ENCODE assay signal across 21 cellular contexts in genomic region chr5:118857700-118858099, GRCh38.
DNase-seq lines count a peak whose midpoint lies in the region; ATAC-seq and TF ChIP-seq lines count a peak whose summit lies in the region.
"Had no signal": no experiment of that assay in that cellular context is flagged by ENCODE, and none has a peak within 500 bp of the region (broad histone marks: within the 10 kb centered on the region; RNA-seq: fewer than 3 reads in every experiment).

No MANE protein-coding gene starts in this region.

- WGBS in hepatocyte (ENCODE audit: low lambda C conversion rate, missing lambda C conversion rate), result 22% methylated on average over 3 of the region's 3 CpGs

- no peaks in the 10 kb centered on the region for H3K27me3 Mint-ChIP-seq in T-helper 17 cell
- H3K27me3 Mint-ChIP-seq: CD4-positive, CD25-positive, alpha-beta regulatory T cell had no signal

- H3K4me3 ChIP-seq in cardiac muscle cell (no peak overlapping the region), hepatocyte (no peak overlapping the region), upper lobe of right lung (no peak overlapping the region)
- H3K4me3 ChIP-seq: coronary artery, thoracic aorta had no signal

- H3K9me3 ChIP-seq in cardiac muscle cell (ENCODE audit: low read depth) (no peaks in the 10 kb centered on the region), hepatocyte (ENCODE audit: low read depth) (no peaks in the 10 kb centered on the region), upper lobe of right lung (peaks cover 2% of the 10 kb centered on the region), T-helper 17 cell (ENCODE audit: control insufficient read depth, low read length, poor library complexity, severe bottlenecking) (no peaks in the 10 kb centered on the region)
- H3K9me3 ChIP-seq: thoracic aorta had no signal

- ATAC-seq in upper lobe of right lung (peak; percentile 92), T-helper 17 cell (no peak), GM21529 (IDR thresholded peaks at IDR 0.05; ENCODE audit: unreplicated experiment) (no peak)
- ATAC-seq: activated T-cell treated with anti-CD3 and anti-CD28 coated beads, Interleukin-2, amount 50 U/mL, for 72 hours; left ventricle myocardium superior; right cardiac atrium; Right ventricle myocardium inferior had no signal

- H3K9me2 ChIP-seq in hepatocyte (replicated peaks; ENCODE audit: insufficient read depth), result no peaks in the 10 kb centered on the region

- H3K79me2 ChIP-seq in hepatocyte, result no peaks in the 10 kb centered on the region

- no peak overlapping the region for H2AFZ ChIP-seq in hepatocyte

- TF ChIP-seq CTCF in cardiac muscle cell (IDR thresholded peaks at IDR 0.05; ENCODE audit: low read depth, low read length) (no peak), VCaP (conservative IDR thresholded peaks at IDR 0.05) (no peak), hepatocyte (IDR thresholded peaks at IDR 0.05; ENCODE audit: poor library complexity) (no peak), upper lobe of right lung (IDR thresholded peaks at IDR 0.05) (no peak)

- H3K36me3 Mint-ChIP-seq in T-helper 17 cell (ENCODE audit: low read depth), result no peaks in the 10 kb centered on the region

- no peak overlapping the region for H3K4me2 ChIP-seq in hepatocyte

- peak; percentile 3 to 14 for DNase-seq in cardiac muscle cell (ENCODE audit: low read depth in 1 of 2, low spot score in 1 of 2)
- no peak for DNase-seq in cardiac septum (ENCODE audit: low spot score)
- DNase-seq in hepatocyte (ENCODE audit: low spot score), result peak; percentile 50
- DNase-seq in upper lobe of right lung, result no peak
- no peak for DNase-seq in T-helper 17 cell
- no peak for DNase-seq in amniotic stem cell (lab: John Stamatoyannopoulos, UW)
- DNase-seq: activated CD4-positive, alpha-beta T cell treated with anti-CD3 and anti-CD28 coated beads, Interleukin-2, amount 50 U/mL, for 4 hours; activated T-cell treated with anti-CD3 and anti-CD28 coated beads, Interleukin-2, amount 50 U/mL, for 72 hours; CD4-positive, CD25-positive, alpha-beta regulatory T cell; hypothalamus; left ventricle myocardium superior; NCI-H2107; NCI-H774; right cardiac atrium; stimulated activated CD4-positive, alpha-beta T cell treated with anti-CD3 and anti-CD28 coated beads, Interleukin-2, amount 100 ng/mL, for 24 hours had no signal

- H3K27ac ChIP-seq in cardiac muscle cell, result no peak overlapping the region
- peak overlapping the region; percentile 2; the same call in 1 of the 2 replicates for H3K27ac ChIP-seq in VCaP
- H3K27ac ChIP-seq in hepatocyte, result no peak overlapping the region
- H3K27ac ChIP-seq in upper lobe of right lung, result no peak overlapping the region
- H3K27ac ChIP-seq: coronary artery, thoracic aorta had no signal

- no peaks in the 10 kb centered on the region for H4K20me1 ChIP-seq in hepatocyte (ENCODE audit: insufficient read depth, poor library complexity, severe bottlenecking)

- H3K27me3 ChIP-seq in cardiac muscle cell (no peaks in the 10 kb centered on the region), hepatocyte (no peaks in the 10 kb centered on the region), upper lobe of right lung (no peaks in the 10 kb centered on the region)

- no peak overlapping the region for H3K27ac Mint-ChIP-seq in T-helper 17 cell
- H3K27ac Mint-ChIP-seq: activated T-cell treated with anti-CD3 and anti-CD28 coated beads, Interleukin-2, amount 50 U/mL, for 72 hours; CD4-positive, CD25-positive, alpha-beta regulatory T cell; nephron had no signal

- H3K4me1 ChIP-seq in cardiac muscle cell (ENCODE audit: low read depth) (peaks cover 6% of the 10 kb centered on the region), hepatocyte (ENCODE audit: insufficient read depth) (no peaks in the 10 kb centered on the region), upper lobe of right lung (no peaks in the 10 kb centered on the region)

- H3K4me1 Mint-ChIP-seq in T-helper 17 cell, result no peaks in the 10 kb centered on the region
- H3K4me1 Mint-ChIP-seq: CD4-positive, CD25-positive, alpha-beta regulatory T cell; nephron had no signal

- H3K36me3 ChIP-seq in cardiac muscle cell (no peaks in the 10 kb centered on the region), hepatocyte (replicated peaks; ENCODE audit: insufficient read depth, low read depth) (no peaks in the 10 kb centered on the region), upper lobe of right lung (no peaks in the 10 kb centered on the region)
- H3K36me3 ChIP-seq: thoracic aorta had no signal

- no peak overlapping the region for H3K4me3 Mint-ChIP-seq in T-helper 17 cell
- H3K4me3 Mint-ChIP-seq: activated T-cell treated with anti-CD3 and anti-CD28 coated beads, Interleukin-2, amount 50 U/mL, for 72 hours; CD4-positive, CD25-positive, alpha-beta regulatory T cell; nephron had no signal

- intact Hi-C loops in cardiac septum (cut with DNase I) (no loop called here), upper lobe of right lung (cut with DNase I) (no loop called here)

Comparison
In these comparisons a context has a peak if more than half of its experiments do, and no peak if none do; other contexts are left out.
1. DNase-seq: peak in cardiac muscle cell (2 of 2) and hepatocyte (single experiment); none in cardiac septum (single experiment), upper lobe of right lung (single experiment), T-helper 17 cell (0 of 3) and amniotic stem cell (single experiment).